ENCODE assay signal across 8 cellular contexts in genomic region chr15:92797168-92798052, GRCh38.
A peak's percentile ranks its signal among the peaks of the same experiment; 100 is the strongest.
DNase-seq lines count a peak whose midpoint lies in the region; ATAC-seq, FAIRE-seq and TF ChIP-seq lines count a peak whose summit lies in the region.

No MANE protein-coding gene starts in this region.

- H3K4me1 Mint-ChIP-seq in effector memory CD8-positive, alpha-beta T cell (ENCODE audit: low read depth in 2 of 2), result peaks cover 4 to 5% of the 10 kb centered on the region in 2 donors
- H3K4me1 Mint-ChIP-seq in mesothelial cell of epicardium, result peaks cover 7% of the 10 kb centered on the region

- peak; percentile 95 for FAIRE-seq in A204.1 (lab: Jason Lieb, UNC)

- 56 to 57% methylated on average over 12 of the region's 12 CpGs for WGBS in aorta, 2 donors

- H3K36me3 Mint-ChIP-seq in effector memory CD8-positive, alpha-beta T cell (ENCODE audit: insufficient read depth), result peaks cover 4% of the 10 kb centered on the region
- peaks cover 2% of the 10 kb centered on the region for H3K36me3 Mint-ChIP-seq in mesothelial cell of epicardium

- no peaks in the 10 kb centered on the region for H3K27me3 ChIP-seq in aorta (ENCODE audit: control insufficient read depth in 1 of 2, insufficient read depth in 2 of 2, low read length in 1 of 2)

- H3K36me3 ChIP-seq in aorta (ENCODE audit: control insufficient read depth in 1 of 2, insufficient read depth in 2 of 2, low read length in 1 of 2), result no peaks in the 10 kb centered on the region

- TF ChIP-seq CTCF in mesothelial cell of epicardium (IDR thresholded peaks at IDR 0.05; ENCODE audit: unreplicated experiment), result peak; percentile 85

- H3K4me1 ChIP-seq in aorta (ENCODE audit: control insufficient read depth in 1 of 2, insufficient read depth in 2 of 2, low read length in 2 of 2), result peaks cover 0 to 2% of the 10 kb centered on the region in 2 donors

- H3K27me3 Mint-ChIP-seq in effector memory CD8-positive, alpha-beta T cell, result no peaks in the 10 kb centered on the region
- H3K27me3 Mint-ChIP-seq in mesothelial cell of epicardium (ENCODE audit: low read depth), result no peaks in the 10 kb centered on the region

- no peaks in the 10 kb centered on the region for H3K9me3 ChIP-seq in aorta (ENCODE audit: control insufficient read depth, low read length)

- in situ Hi-C loops in G401 (cut with HindIII; ENCODE audit: low sequenced_read_pairs), result no loop called here

- peak; percentile 68 for ATAC-seq in HG02571 (IDR thresholded peaks at IDR 0.05; ENCODE audit: unreplicated experiment)
- peak; percentile 98 for ATAC-seq in effector memory CD8-positive, alpha-beta T cell (replicated peaks)
- peak; percentile 82 for ATAC-seq in aorta (ENCODE audit: low FRiP score)

- peak overlapping the region; percentile 36 to 73 for H3K27ac Mint-ChIP-seq in effector memory CD8-positive, alpha-beta T cell
- H3K27ac Mint-ChIP-seq in mesothelial cell of epicardium, result peak overlapping the region; percentile 89

- DNase-seq in G401 (ENCODE audit: low spot score) (peak; percentile 90), NCI-H1092 (lab: John Stamatoyannopoulos, UW) (peak; percentile 50), SKM-1 (lab: John Stamatoyannopoulos, UW; ENCODE audit: unreplicated experiment) (peak; percentile 37), mesothelial cell of epicardium (ENCODE audit: low spot score in 2 of 2, unreplicated experiment in 2 of 2) (no peak), aorta (no peak)
- peak; percentile 61 to 64 (median 64) for DNase-seq in effector memory CD8-positive, alpha-beta T cell

- no peak overlapping the region for H3K27ac ChIP-seq in aorta (ENCODE audit: low read depth in 1 of 2, low read length in 2 of 2)

- H3K4me3 Mint-ChIP-seq in effector memory CD8-positive, alpha-beta T cell, result no peak overlapping the region
- H3K4me3 Mint-ChIP-seq in mesothelial cell of epicardium, result no peak overlapping the region

- H3K4me3 ChIP-seq in aorta (ENCODE audit: low read length in 2 of 2), result no peak overlapping the region

- no peaks in the 10 kb centered on the region for H3K9me3 Mint-ChIP-seq in effector memory CD8-positive, alpha-beta T cell
- no peaks in the 10 kb centered on the region for H3K9me3 Mint-ChIP-seq in mesothelial cell of epicardium

- intact Hi-C loops in aorta (cut with DNase I), result loop anchor here in 1 of 2 donors (5.0 kb wide), 1 partner anchor 230 kb away; no protein-coding TSS in a partner anchor

Comparison
In these comparisons a context has a peak if more than half of its experiments do, and no peak if none do; other contexts are left out.
1. DNase-seq: peak in G401 (single experiment), NCI-H1092 (single experiment), SKM-1 (single experiment) and effector memory CD8-positive, alpha-beta T cell (3 of 3); none in mesothelial cell of epicardium (0 of 2) and aorta (0 of 2).
2. Peak in every context shown above with its lines, with median percentiles within 50 percentile points of each other: ATAC-seq.